ENCODE assay signal across 27 cellular contexts in the genomic region with DNA sequence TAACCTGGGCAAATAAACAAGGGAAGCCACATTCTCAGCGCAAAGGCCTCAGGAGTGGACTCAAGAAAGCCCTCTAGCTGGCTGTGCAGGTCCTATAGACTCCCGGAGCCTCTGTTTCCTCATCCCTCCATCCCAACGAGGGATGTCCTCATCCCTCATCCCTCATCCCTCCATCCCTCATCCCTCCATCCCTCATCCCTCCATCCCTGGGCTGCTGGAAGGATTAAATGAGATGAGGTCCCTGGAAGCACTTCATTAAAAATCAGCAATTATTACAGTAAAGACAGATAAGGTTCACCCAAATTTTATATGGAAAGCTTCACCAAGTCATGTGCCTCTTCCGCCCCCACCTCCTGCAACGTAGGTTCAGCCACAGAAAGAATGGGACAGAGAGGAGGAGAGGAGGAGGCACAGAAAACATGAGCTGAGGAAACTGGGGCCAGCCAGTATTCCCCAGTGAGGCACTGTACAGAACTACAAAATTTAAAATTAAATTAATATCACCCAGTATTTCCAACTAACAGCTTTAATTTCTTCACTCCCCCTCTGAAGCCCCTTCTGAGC.
"Had no signal": no experiment of that assay in that cellular context is flagged by ENCODE, and none has a peak within 500 bp of the region (broad histone marks: within the 10 kb centered on the region; RNA-seq: fewer than 3 reads in every experiment).

No MANE protein-coding gene starts in this region.

- H3K9me3 Mint-ChIP-seq: activated CD4-positive, alpha-beta memory T cell treated with anti-CD3 and anti-CD28 coated beads, Interleukin-2, amount 10 ng/mL, durations not matched to agents 7 days and 5 days; activated CD4-positive, alpha-beta T cell treated with anti-CD3 and anti-CD28 coated beads, Interleukin-2, amount 10 ng/mL, durations not matched to agents 7 days and 5 days; activated T-cell treated with anti-CD3 and anti-CD28 coated beads, Interleukin-2, amount 50 U/mL, for 4 hours; activated T-helper 2 cell treated with anti-CD3 and anti-CD28 coated beads, Interferon-gamma antibody, Interleukin-2, Interleukin-4, amounts not matched to agents 10 μg/mL and 5 μg/mL and 100 μg/mL, durations not matched to agents 14 hours and 24 hours and 36 hours; central memory CD8-positive, alpha-beta T cell; natural killer cell had no signal

- DNase-seq: activated CD4-positive, alpha-beta memory T cell treated with anti-CD3 and anti-CD28 coated beads, Interleukin-2, amount 10 ng/mL, durations not matched to agents 7 days and 5 days; activated CD4-positive, alpha-beta T cell treated with anti-CD3 and anti-CD28 coated beads for 1 hour; activated CD4-positive, alpha-beta T cell treated with anti-CD3 and anti-CD28 coated beads, Interleukin-2, amount 10 ng/mL, durations not matched to agents 7 days and 5 days; activated T-cell treated with anti-CD3 and anti-CD28 coated beads, Interleukin-2, amount 50 U/mL, for 4 hours; anterior cingulate cortex; dermis blood vessel endothelial cell; effector CD4-positive, alpha-beta T cell; foreskin keratinocyte; left lung; lower lobe of right lung; mesenchymal stem cell; natural killer cell; retina; stimulated activated CD4-positive, alpha-beta T cell treated with anti-CD3 and anti-CD28 coated beads, Interleukin-1b, Interleukin-23, amount 100 ng/mL, for 48 hours; stimulated activated naive CD4-positive, alpha-beta T cell; T-helper 17 cell; T1000; transverse colon had no signal

- H3K4me2 ChIP-seq: smooth muscle cell had no signal

- FAIRE-seq: bronchial epithelial cell, islet of Langerhans had no signal

- H3K9me3 ChIP-seq: esophagus muscularis mucosa, left lung, lower lobe of right lung, suprapubic skin, transverse colon had no signal

- H3K27ac ChIP-seq: foreskin keratinocyte, lower lobe of right lung, suprapubic skin, transverse colon had no signal

- H3K27me3 Mint-ChIP-seq: activated CD4-positive, alpha-beta memory T cell treated with anti-CD3 and anti-CD28 coated beads, Interleukin-2, amount 10 ng/mL, durations not matched to agents 7 days and 5 days; activated CD4-positive, alpha-beta T cell treated with anti-CD3 and anti-CD28 coated beads, Interleukin-2, amount 10 ng/mL, durations not matched to agents 7 days and 5 days; activated naive CD8-positive, alpha-beta T cell; central memory CD8-positive, alpha-beta T cell; progenitor cell of endocrine pancreas; T-helper 17 cell had no signal

- H3K27me3 ChIP-seq: esophagus muscularis mucosa, foreskin keratinocyte, left lung, suprapubic skin, transverse colon had no signal

- H3K27ac Mint-ChIP-seq: activated CD4-positive, alpha-beta memory T cell treated with anti-CD3 and anti-CD28 coated beads, Interleukin-2, amount 10 ng/mL, durations not matched to agents 7 days and 5 days; activated CD4-positive, alpha-beta T cell treated with anti-CD3 and anti-CD28 coated beads, Interleukin-2, amount 10 ng/mL, durations not matched to agents 7 days and 5 days; activated naive CD8-positive, alpha-beta T cell; activated T-helper 2 cell treated with anti-CD3 and anti-CD28 coated beads, Interferon-gamma antibody, Interleukin-2, Interleukin-4, amounts not matched to agents 10 μg/mL and 5 μg/mL and 100 μg/mL, durations not matched to agents 14 hours and 24 hours and 36 hours; natural killer cell; progenitor cell of endocrine pancreas; T-helper 17 cell had no signal

- H3K36me3 ChIP-seq: esophagus muscularis mucosa, left lung, suprapubic skin, transverse colon had no signal

- H3K4me3 ChIP-seq: esophagus muscularis mucosa, left lung, lower lobe of right lung, smooth muscle cell, suprapubic skin, transverse colon had no signal

- H3K36me3 Mint-ChIP-seq: activated naive CD8-positive, alpha-beta T cell; natural killer cell had no signal

- H3K4me3 Mint-ChIP-seq: activated CD4-positive, alpha-beta memory T cell treated with anti-CD3 and anti-CD28 coated beads, Interleukin-2, amount 10 ng/mL, durations not matched to agents 7 days and 5 days; activated CD4-positive, alpha-beta T cell treated with anti-CD3 and anti-CD28 coated beads, Interleukin-2, amount 10 ng/mL, durations not matched to agents 7 days and 5 days; activated naive CD8-positive, alpha-beta T cell; activated T-cell treated with anti-CD3 and anti-CD28 coated beads, Interleukin-2, amount 50 U/mL, for 4 hours; central memory CD8-positive, alpha-beta T cell; natural killer cell; T-helper 17 cell had no signal

- ATAC-seq: activated T-cell treated with anti-CD3 and anti-CD28 coated beads, Interleukin-2, amount 50 U/mL, for 4 hours; foreskin keratinocyte; left lung; lower lobe of right lung; natural killer cell; T-helper 17 cell had no signal
